10 cellular contexts compared by ENCODE assay signal in the genomic region with DNA sequence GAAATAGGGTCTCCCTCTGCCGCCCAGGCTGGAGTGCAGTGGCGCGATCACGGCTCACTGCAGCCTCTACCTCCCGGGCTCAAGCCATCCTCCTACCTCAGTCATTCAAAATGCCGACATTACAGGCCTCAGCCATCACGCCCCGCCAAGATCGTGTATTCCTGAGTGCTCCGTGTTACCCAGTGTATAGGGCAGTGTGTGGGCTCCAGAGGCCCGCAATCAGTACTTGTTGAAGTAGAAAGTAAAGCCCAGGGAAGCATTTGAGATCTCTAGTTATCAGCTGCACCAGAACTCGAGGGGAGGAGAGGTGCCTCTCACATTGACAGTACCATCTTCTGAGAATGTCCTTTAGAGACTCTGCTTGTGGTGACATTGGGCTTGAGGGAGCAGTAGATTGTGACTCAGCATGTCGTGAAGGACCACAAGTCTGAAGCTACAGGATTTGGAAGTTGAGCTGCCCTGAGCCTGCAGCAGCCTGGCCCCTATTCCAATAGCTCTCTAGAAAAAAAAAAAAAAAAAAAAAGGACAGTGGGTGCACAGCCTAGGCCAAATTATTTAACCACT. TPM values are rescaled to one million over a fixed set of nuclear protein-coding genes. Genes with fewer than 3 reads are reported as not detected.
A peak's percentile ranks its signal among the peaks of the same experiment; 100 is the strongest.
DNase-seq lines count a peak whose midpoint lies in the region; ATAC-seq and TF ChIP-seq lines count a peak whose summit lies in the region.
"Had no signal": no experiment of that assay in that cellular context is flagged by ENCODE, and none has a peak within 500 bp of the region (broad histone marks: within the 10 kb centered on the region; RNA-seq: fewer than 3 reads in every experiment).

No MANE protein-coding gene starts in this region.

- DNase-seq in activated naive CD4-positive, alpha-beta T cell treated with anti-CD3 and anti-CD28 coated beads, Interleukin-2, amount 10 ng/mL, durations not matched to agents 7 days and 5 days, result no peak
- DNase-seq in activated naive CD4-positive, alpha-beta T cell treated with anti-CD3 and anti-CD28 coated beads, Interleukin-2, amount 50 U/mL, for 16 hours, result no peak
- DNase-seq in OCI-M1 (lab: John Stamatoyannopoulos, UW) (peak; percentile 97), endodermal cell (peak; percentile 73), thyroid gland (no peak), NCI-H2227 (lab: John Stamatoyannopoulos, UW; ENCODE audit: unreplicated experiment) (no peak)
- DNase-seq in stimulated activated naive B cell treated with anti-CD40 and anti-IgM and Interleukin-4, amounts not matched to agents 10 μg/mL and 1 μg/mL and 100 μg/mL, for 72 hours, result no peak
- DNase-seq: cortex of kidney had no signal

- H3K4me1 Mint-ChIP-seq in activated naive CD4-positive, alpha-beta T cell treated with anti-CD3 and anti-CD28 coated beads, Interleukin-2, amount 10 ng/mL, durations not matched to agents 7 days and 5 days, result peaks cover 33% of the 10 kb centered on the region
- peaks cover 19% of the 10 kb centered on the region for H3K4me1 Mint-ChIP-seq in endodermal cell
- peaks cover 12 to 22% of the 10 kb centered on the region in 2 donors for H3K4me1 Mint-ChIP-seq in stimulated activated naive B cell treated with anti-CD40 and anti-IgM and Interleukin-4, amounts not matched to agents 10 μg/mL and 1 μg/mL and 100 μg/mL, for 72 hours

- TF ChIP-seq CTCF in endodermal cell (conservative IDR thresholded peaks at IDR 0.05) (no peak), thyroid gland (IDR thresholded peaks at IDR 0.05) (no peak)

- H3K4me3 ChIP-seq in endodermal cell (ENCODE audit: low read length) (no peak overlapping the region), thyroid gland (replicated peaks in 1 of 3) (no peak overlapping the region)

- H3K27me3 Mint-ChIP-seq in activated naive CD4-positive, alpha-beta T cell treated with anti-CD3 and anti-CD28 coated beads, Interleukin-2, amount 10 ng/mL, durations not matched to agents 7 days and 5 days, result peaks cover 26% of the 10 kb centered on the region
- H3K27me3 Mint-ChIP-seq in endodermal cell (ENCODE audit: insufficient read depth), result peaks cover 2% of the 10 kb centered on the region
- H3K27me3 Mint-ChIP-seq in stimulated activated naive B cell treated with anti-CD40 and anti-IgM and Interleukin-4, amounts not matched to agents 10 μg/mL and 1 μg/mL and 100 μg/mL, for 72 hours, result no peaks in the 10 kb centered on the region

- H3K4me1 ChIP-seq in endodermal cell (ENCODE audit: control insufficient read depth, insufficient read depth, low read length) (no peaks in the 10 kb centered on the region), thyroid gland (peaks cover 0 to 14% of the 10 kb centered on the region in 2 donors)

- no peak overlapping the region for H3K27ac ChIP-seq in endodermal cell (ENCODE audit: low read depth, low read length)
- H3K27ac ChIP-seq in thyroid gland, result no peak overlapping the region

- intact Hi-C loops in thyroid gland (cut with DNase I), result no loop called here

- H3K27ac Mint-ChIP-seq in activated naive CD4-positive, alpha-beta T cell treated with anti-CD3 and anti-CD28 coated beads, Interleukin-2, amount 10 ng/mL, durations not matched to agents 7 days and 5 days, result peak overlapping the region; percentile 97
- peak overlapping the region; percentile 74 for H3K27ac Mint-ChIP-seq in endodermal cell
- no peak overlapping the region for H3K27ac Mint-ChIP-seq in stimulated activated naive B cell treated with anti-CD40 and anti-IgM and Interleukin-4, amounts not matched to agents 10 μg/mL and 1 μg/mL and 100 μg/mL, for 72 hours

- peaks cover 9% of the 10 kb centered on the region for H3K36me3 Mint-ChIP-seq in activated naive CD4-positive, alpha-beta T cell treated with anti-CD3 and anti-CD28 coated beads, Interleukin-2, amount 10 ng/mL, durations not matched to agents 7 days and 5 days
- H3K36me3 Mint-ChIP-seq in endodermal cell (ENCODE audit: low read depth), result peaks cover 7% of the 10 kb centered on the region
- H3K36me3 Mint-ChIP-seq in stimulated activated naive B cell treated with anti-CD40 and anti-IgM and Interleukin-4, amounts not matched to agents 10 μg/mL and 1 μg/mL and 100 μg/mL, for 72 hours, result peaks cover 0 to 4% of the 10 kb centered on the region in 2 donors

- H3K4me3 Mint-ChIP-seq in activated naive CD4-positive, alpha-beta T cell treated with anti-CD3 and anti-CD28 coated beads, Interleukin-2, amount 10 ng/mL, durations not matched to agents 7 days and 5 days, result peak overlapping the region; percentile 87
- peak overlapping the region; percentile 90 for H3K4me3 Mint-ChIP-seq in endodermal cell
- peak overlapping the region; percentile 89 to 95 for H3K4me3 Mint-ChIP-seq in stimulated activated naive B cell treated with anti-CD40 and anti-IgM and Interleukin-4, amounts not matched to agents 10 μg/mL and 1 μg/mL and 100 μg/mL, for 72 hours

- H3K9me3 Mint-ChIP-seq in activated naive CD4-positive, alpha-beta T cell treated with anti-CD3 and anti-CD28 coated beads, Interleukin-2, amount 10 ng/mL, durations not matched to agents 7 days and 5 days, result no peaks in the 10 kb centered on the region
- no peaks in the 10 kb centered on the region for H3K9me3 Mint-ChIP-seq in endodermal cell
- H3K9me3 Mint-ChIP-seq in stimulated activated naive B cell treated with anti-CD40 and anti-IgM and Interleukin-4, amounts not matched to agents 10 μg/mL and 1 μg/mL and 100 μg/mL, for 72 hours, result no peaks in the 10 kb centered on the region

- TF ChIP-seq POLR2A in thyroid gland (IDR thresholded peaks at IDR 0.05), result no peak

- no peak overlapping the region for H3K9ac ChIP-seq in endodermal cell (ENCODE audit: extremely low read depth, low read length, poor library complexity, severe bottlenecking)

- H3K9me3 ChIP-seq in endodermal cell (ENCODE audit: control insufficient read depth, low read length), result no peaks in the 10 kb centered on the region
- H3K9me3 ChIP-seq in thyroid gland, result no peaks in the 10 kb centered on the region
- H3K9me3 ChIP-seq: neutrophil had no signal

- WGBS in endodermal cell (ENCODE audit: insufficient coverage in 1 of 2, insufficient read length in 1 of 2), 2 experiments, result 68 to 70% methylated on average over 11 to 13 of the region's 13 CpGs
- 53 to 60% methylated on average over 13 of the region's 13 CpGs for WGBS in thyroid gland, 2 donors

- CTCF ChIA-PET in activated naive CD4-positive, alpha-beta T cell treated with anti-CD3 and anti-CD28 coated beads, Interleukin-2, amount 10 ng/mL, durations not matched to agents 7 days and 5 days (lab: Charles Lee), result interaction anchor here (1.0 to 1.5 kb wide), 2 partner anchors 31 to 42 kb away, joined by 4 read pairs; no protein-coding TSS in a partner anchor

- H3K27me3 ChIP-seq in endodermal cell (ENCODE audit: control insufficient read depth, insufficient read depth, low read length, poor library complexity, severe bottlenecking), result no peaks in the 10 kb centered on the region
- H3K27me3 ChIP-seq in thyroid gland, result no peaks in the 10 kb centered on the region
- H3K27me3 ChIP-seq: neutrophil had no signal

- H3K36me3 ChIP-seq in endodermal cell (ENCODE audit: control insufficient read depth, insufficient read depth, low read length), result peaks cover 3% of the 10 kb centered on the region
- H3K36me3 ChIP-seq in thyroid gland, result no peaks in the 10 kb centered on the region

- ATAC-seq in stimulated activated naive B cell treated with anti-CD40 and anti-IgM and Interleukin-4, amounts not matched to agents 10 μg/mL and 1 μg/mL and 100 μg/mL, for 72 hours (replicated peaks), result no peak
- ATAC-seq in GM21367 (IDR thresholded peaks at IDR 0.05; ENCODE audit: unreplicated experiment), result no peak

RNA-seq across cellular contexts. Expression of gene PRPSAP1, which starts 1.1 kb away (rescaled TPM):
- total RNA-seq in endodermal cell (10 to 100 TPM; 60.9 to 89.8 TPM), thyroid gland (100 to 1,000 TPM; 133 to 198 (median 167) TPM)
- 70.1 TPM for polyA plus RNA-seq in endodermal cell (2013, experiment 1 of 2)
- 68.6 TPM for polyA plus RNA-seq in endodermal cell (2013, experiment 2 of 2)

RNA-seq across cellular contexts. Expression of gene SPHK1, which starts 29.6 kb away (rescaled TPM):
- total RNA-seq in endodermal cell, result 1 to 10 TPM; 1.5 to 1.8 TPM
- 8.0 TPM for polyA plus RNA-seq in endodermal cell (2013, experiment 1 of 2)
- polyA plus RNA-seq in endodermal cell (2013, experiment 2 of 2), result 6.2 TPM
- total RNA-seq in thyroid gland, result 10 to 100 TPM in 3 of 4 donors, 1 to 10 TPM in 1; 8.5 to 24.5 (median 13.8) TPM

RNA-seq across cellular contexts. Expression of gene QRICH2, which starts 46.8 kb away (rescaled TPM):
- total RNA-seq in endodermal cell, result 1 to 10 TPM; 3.5 to 5.0 TPM
- polyA plus RNA-seq in endodermal cell (2013, experiment 1 of 2), result 2.2 TPM
- 2.1 TPM for polyA plus RNA-seq in endodermal cell (2013, experiment 2 of 2)
- 10 to 100 TPM in 2 of 4 donors, 1 to 10 TPM in 2; 6.6 to 14.3 (median 9.9) TPM for total RNA-seq in thyroid gland

Comparison
In these comparisons a context has a peak if more than half of its experiments do, and no peak if none do; other contexts are left out.
1. DNase-seq: peak in OCI-M1 (single experiment) and endodermal cell (single experiment); none in activated naive CD4-positive, alpha-beta T cell treated with anti-CD3 and anti-CD28 coated beads, Interleukin-2, amount 10 ng/mL, durations not matched to agents 7 days and 5 days (single experiment), activated naive CD4-positive, alpha-beta T cell treated with anti-CD3 and anti-CD28 coated beads, Interleukin-2, amount 50 U/mL, for 16 hours (single experiment), stimulated activated naive B cell treated with anti-CD40 and anti-IgM and Interleukin-4, amounts not matched to agents 10 μg/mL and 1 μg/mL and 100 μg/mL, for 72 hours (single experiment), thyroid gland (0 of 2) and NCI-H2227 (single experiment).
2. Peak in every context shown above with its lines, with median percentiles within 50 percentile points of each other: H3K4me3 Mint-ChIP-seq.